In genomic region chr17:82394296-82394695, GRCh38 we compare ENCODE assay signal across 28 cellular contexts. TPM values are rescaled to one million over a fixed set of nuclear protein-coding genes. Genes with fewer than 3 reads are reported as not detected.
"Had no signal": no experiment of that assay in that cellular context is flagged by ENCODE, and none has a peak within 500 bp of the region (broad histone marks: within the 10 kb centered on the region; RNA-seq: fewer than 3 reads in every experiment).

No MANE protein-coding gene starts in this region.

- H3K4me1 Mint-ChIP-seq: stimulated activated naive CD8-positive, alpha-beta T cell treated with anti-CD3 and anti-CD28 coated beads, Interleukin-15, amount 100 ng/mL, for 72 hours had no signal

- DNase-seq: dorsolateral prefrontal cortex; effector memory CD4-positive, alpha-beta T cell; heart right ventricle; hypothalamus; left colon; mammary epithelial cell; naive thymus-derived CD4-positive, alpha-beta T cell; psoas muscle; retina; sigmoid colon; stimulated activated CD4-positive, alpha-beta T cell treated with anti-CD3 and anti-CD28 coated beads, Interleukin-2, amount 100 ng/mL, for 24 hours; stimulated activated CD4-positive, alpha-beta T cell treated with anti-CD3 and anti-CD28 coated beads, Interleukin-4, amount 100 ng/mL, for 4 hours; stimulated activated naive B cell treated with anti-CD40 and anti-IgM and Interleukin-4, amounts not matched to agents 10 μg/mL and 1 μg/mL and 100 μg/mL, for 72 hours; stimulated activated naive CD8-positive, alpha-beta T cell treated with anti-CD3 and anti-CD28 coated beads, Interleukin-15, amount 100 ng/mL, for 72 hours; testis; upper lobe of right lung had no signal

- ATAC-seq: esophagus mucosa; heart right ventricle; left colon; naive thymus-derived CD4-positive, alpha-beta T cell; psoas muscle; stimulated activated naive B cell treated with anti-CD40 and anti-IgM and Interleukin-4, amounts not matched to agents 10 μg/mL and 1 μg/mL and 100 μg/mL, for 72 hours; stimulated activated naive CD8-positive, alpha-beta T cell treated with anti-CD3 and anti-CD28 coated beads, Interleukin-15, amount 100 ng/mL, for 72 hours; upper lobe of right lung had no signal

- H3K4me3 Mint-ChIP-seq: naive thymus-derived CD4-positive, alpha-beta T cell; stimulated activated naive B cell treated with anti-CD40 and anti-IgM and Interleukin-4, amounts not matched to agents 10 μg/mL and 1 μg/mL and 100 μg/mL, for 72 hours; stimulated activated naive CD8-positive, alpha-beta T cell treated with anti-CD3 and anti-CD28 coated beads, Interleukin-15, amount 100 ng/mL, for 72 hours had no signal

- H3K9me3 Mint-ChIP-seq: naive thymus-derived CD4-positive, alpha-beta T cell; stimulated activated naive B cell treated with anti-CD40 and anti-IgM and Interleukin-4, amounts not matched to agents 10 μg/mL and 1 μg/mL and 100 μg/mL, for 72 hours; stimulated activated naive CD8-positive, alpha-beta T cell treated with anti-CD3 and anti-CD28 coated beads, Interleukin-15, amount 100 ng/mL, for 72 hours had no signal

- H3K27me3 Mint-ChIP-seq: naive thymus-derived CD4-positive, alpha-beta T cell; stimulated activated naive B cell treated with anti-CD40 and anti-IgM and Interleukin-4, amounts not matched to agents 10 μg/mL and 1 μg/mL and 100 μg/mL, for 72 hours; stimulated activated naive CD8-positive, alpha-beta T cell treated with anti-CD3 and anti-CD28 coated beads, Interleukin-15, amount 100 ng/mL, for 72 hours had no signal

RNA-seq across cellular contexts. Expression of gene UTS2R, which starts 22.7 kb away (rescaled TPM):
- total RNA-seq: chondrocyte; esophagus mucosa; fibroblast of lung; frontal cortex; glomerular endothelial cell; left colon; lower leg skin; mammary epithelial cell; mesenteric fat pad; mononuclear cell; naive thymus-derived CD4-positive, alpha-beta T cell; osteoblast; sigmoid colon; subcutaneous adipose tissue; upper lobe of right lung; vagina had no signal
- polyA plus RNA-seq: fibroblast of lung; mammary epithelial cell; naive thymus-derived CD4-positive, alpha-beta T cell; sigmoid colon had no signal

RNA-seq across cellular contexts. Expression of gene TEX19, which starts 35.2 kb away (rescaled TPM):
- total RNA-seq: chondrocyte; dorsolateral prefrontal cortex; esophagus mucosa; frontal cortex; glomerular endothelial cell; heart right ventricle; left colon; lower leg skin; mammary epithelial cell; mesenteric fat pad; mononuclear cell; naive thymus-derived CD4-positive, alpha-beta T cell; sigmoid colon; subcutaneous adipose tissue; tibial nerve; upper lobe of right lung; vagina had no signal
- polyA plus RNA-seq: heart right ventricle; mammary epithelial cell; naive thymus-derived CD4-positive, alpha-beta T cell had no signal
